Comparison of ENCODE assay signal across 2 cellular contexts in genomic region chr1:156610072-156610471, GRCh38. TPM values are rescaled to one million over a fixed set of nuclear protein-coding genes. Genes with fewer than 3 reads are reported as not detected.
"Had no signal": no experiment of that assay in that cellular context is flagged by ENCODE, and none has a peak within 500 bp of the region (broad histone marks: within the 10 kb centered on the region; RNA-seq: fewer than 3 reads in every experiment).

No MANE protein-coding gene starts in this region.

RNA-seq across cellular contexts. Expression of gene HAPLN2, which starts 9.1 kb away (rescaled TPM):
- total RNA-seq: GM12878 had no signal

RNA-seq across cellular contexts. Expression of gene TTC24, which starts 30.5 kb away (rescaled TPM):
- total RNA-seq: G401 had no signal
